ENCODE assay signal across 8 cellular contexts in the genomic region with DNA sequence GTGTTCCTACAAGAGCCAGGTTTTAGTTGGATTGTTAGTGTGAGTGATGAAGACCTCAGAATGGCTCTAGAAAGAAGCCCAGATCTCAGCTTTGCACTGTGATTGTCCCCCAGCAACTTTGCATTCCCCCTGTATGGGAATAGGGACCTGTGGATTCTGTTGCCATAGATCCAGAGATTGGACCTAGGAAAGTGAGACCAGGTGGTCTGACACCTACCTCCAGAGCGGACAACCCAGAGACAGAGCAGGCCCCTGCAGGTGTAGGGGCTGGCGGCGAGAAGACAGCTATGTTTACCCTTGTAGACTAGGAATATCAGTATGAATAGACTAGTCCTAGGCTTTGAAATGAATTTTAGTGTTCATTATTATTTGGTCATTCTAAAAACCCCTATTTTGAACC. TPM values are rescaled to one million over a fixed set of nuclear protein-coding genes. Genes with fewer than 3 reads are reported as not detected.
DNase-seq lines count a peak whose midpoint lies in the region; ATAC-seq and TF ChIP-seq lines count a peak whose summit lies in the region.

No MANE protein-coding gene starts in this region.

- intact Hi-C loops in left ventricle myocardium inferior (cut with micrococcal nuclease) (no loop called here), cardiac septum (cut with DNase I) (no loop called here), uterus (cut with DNase I; ENCODE audit: low total_unique reads) (no loop called here)
- intact Hi-C loops in naive thymus-derived CD4-positive, alpha-beta T cell (cut with micrococcal nuclease) = loop anchor here (1.0 kb wide), 5 partner anchors 9 to 19 kb away; no protein-coding TSS in a partner anchor

- H3K27me3 ChIP-seq in left ventricle myocardium inferior (ENCODE audit: low read depth) = no peaks in the 10 kb centered on the region
- no peaks in the 10 kb centered on the region for H3K27me3 ChIP-seq in naive thymus-derived CD4-positive, alpha-beta T cell (ENCODE audit: control insufficient read depth in 2 of 2, insufficient read depth in 2 of 2, low read length in 2 of 2)
- no peaks in the 10 kb centered on the region for H3K27me3 ChIP-seq in uterus

- peak overlapping the region; percentile 30 for H3K4me3 Mint-ChIP-seq in activated naive CD8-positive, alpha-beta T cell
- peak overlapping the region in 9 of 10 donors; percentile 60 to 79 (median 69) for H3K4me3 Mint-ChIP-seq in naive thymus-derived CD4-positive, alpha-beta T cell

- H3K4me1 ChIP-seq in left ventricle myocardium inferior (peaks cover 99% of the 10 kb centered on the region), uterus (peaks cover 16 to 21% of the 10 kb centered on the region in 2 donors)
- peaks cover 61 to 86% of the 10 kb centered on the region in 2 donors for H3K4me1 ChIP-seq in naive thymus-derived CD4-positive, alpha-beta T cell (ENCODE audit: control insufficient read depth in 2 of 2, insufficient read depth in 2 of 2, low read length in 2 of 2)

- TF ChIP-seq CTCF in left ventricle myocardium inferior (IDR thresholded peaks at IDR 0.05; ENCODE audit: borderline replicate concordance) (no peak), uterus (IDR thresholded peaks at IDR 0.05) (no peak)

- CTCF ChIA-PET in naive thymus-derived CD4-positive, alpha-beta T cell (lab: Charles Lee) = interaction anchor here (0.7 to 3.6 kb wide), 4 partner anchors 9 to 81 kb away, joined by 3 to 27 read pairs (median 5); partner anchors contain the start of gene IRF1

- H3K9me3 Mint-ChIP-seq in activated naive CD8-positive, alpha-beta T cell (ENCODE audit: low read depth) = no peaks in the 10 kb centered on the region
- no peaks in the 10 kb centered on the region for H3K9me3 Mint-ChIP-seq in naive thymus-derived CD4-positive, alpha-beta T cell

- peak overlapping the region; percentile 83 for H3K27ac ChIP-seq in left ventricle myocardium inferior (replicated peaks)
- H3K27ac ChIP-seq in naive thymus-derived CD4-positive, alpha-beta T cell (ENCODE audit: low read depth, low read length) = peak overlapping the region; percentile 67
- peak overlapping the region; percentile 62 to 76 for H3K27ac ChIP-seq in uterus

- H3K27me3 Mint-ChIP-seq in activated naive CD8-positive, alpha-beta T cell = no peaks in the 10 kb centered on the region
- no peaks in the 10 kb centered on the region for H3K27me3 Mint-ChIP-seq in naive thymus-derived CD4-positive, alpha-beta T cell

- H3K36me3 ChIP-seq in left ventricle myocardium inferior = no peaks in the 10 kb centered on the region
- H3K36me3 ChIP-seq in naive thymus-derived CD4-positive, alpha-beta T cell (ENCODE audit: control insufficient read depth in 2 of 3, insufficient read depth in 3 of 3, low read length in 3 of 3) = peaks cover 0 to 7% (median 0%) of the 10 kb centered on the region in 3 experiments
- H3K36me3 ChIP-seq in uterus = no peaks in the 10 kb centered on the region

- peaks cover 17% of the 10 kb centered on the region for H3K36me3 Mint-ChIP-seq in activated naive CD8-positive, alpha-beta T cell
- H3K36me3 Mint-ChIP-seq in naive thymus-derived CD4-positive, alpha-beta T cell = peaks cover 0 to 32% (median 26%) of the 10 kb centered on the region in 5 donors

- DNase-seq in left ventricle myocardium inferior (no peak), cardiac septum (ENCODE audit: low spot score) (no peak), uterus (no peak), cerebellar cortex (ENCODE audit: low spot score) (no peak), Ammon's horn (ENCODE audit: low spot score) (no peak)
- DNase-seq in naive thymus-derived CD4-positive, alpha-beta T cell = no peak

- no peak for TF ChIP-seq POLR2A in uterus (IDR thresholded peaks at IDR 0.05)

- no peak for ATAC-seq in naive thymus-derived CD4-positive, alpha-beta T cell
- no peak for ATAC-seq in GM19397 (IDR thresholded peaks at IDR 0.05; ENCODE audit: unreplicated experiment)

- POLR2A ChIA-PET in naive thymus-derived CD4-positive, alpha-beta T cell (lab: Charles Lee) = interaction anchor here (1.0 to 6.8 kb wide), 6 partner anchors 11 to 52 kb away, joined by 3 to 88 read pairs (median 38); partner anchors contain the start of gene IRF1

- H3K27ac Mint-ChIP-seq in activated naive CD8-positive, alpha-beta T cell = peak overlapping the region; percentile 83
- H3K27ac Mint-ChIP-seq in naive thymus-derived CD4-positive, alpha-beta T cell = peak overlapping the region; percentile 79 to 93 (median 85)

- H3K4me3 ChIP-seq in left ventricle myocardium inferior (no peak overlapping the region), uterus (no peak overlapping the region)
- H3K4me3 ChIP-seq in naive thymus-derived CD4-positive, alpha-beta T cell (ENCODE audit: low read length) = no peak overlapping the region

- H3K9me3 ChIP-seq in left ventricle myocardium inferior (replicated peaks) (no peaks in the 10 kb centered on the region), uterus (no peaks in the 10 kb centered on the region)
- no peaks in the 10 kb centered on the region for H3K9me3 ChIP-seq in naive thymus-derived CD4-positive, alpha-beta T cell (ENCODE audit: control insufficient read depth in 2 of 3, low read length in 3 of 3)

- peaks cover 87% of the 10 kb centered on the region for H3K4me1 Mint-ChIP-seq in activated naive CD8-positive, alpha-beta T cell (ENCODE audit: low read depth)
- H3K4me1 Mint-ChIP-seq in naive thymus-derived CD4-positive, alpha-beta T cell = peaks cover 70 to 96% (median 83%) of the 10 kb centered on the region in 7 donors

RNA-seq across cellular contexts. Expression of gene IRF1, which starts 53.6 kb away (rescaled TPM):
- total RNA-seq in left ventricle myocardium inferior = 10.9 TPM
- total RNA-seq in cardiac septum = 19.9 TPM
- 100 to 1,000 TPM; 118 to 632 (median 549) TPM for total RNA-seq in naive thymus-derived CD4-positive, alpha-beta T cell
- polyA plus RNA-seq in naive thymus-derived CD4-positive, alpha-beta T cell = 100 to 1,000 TPM; 148 to 174 TPM
- total RNA-seq in uterus = 100 to 1,000 TPM in 1 of 4 donors, 10 to 100 TPM in 2, 1 to 10 TPM in 1; 3.8 to 110 (median 25.7) TPM

Comparison
In these comparisons a context has a peak if more than half of its experiments do, and no peak if none do; other contexts are left out.
1. intact Hi-C loops: an anchor here in naive thymus-derived CD4-positive, alpha-beta T cell (1.0 kb wide); none called in left ventricle myocardium inferior, cardiac septum and uterus.